31 cellular contexts compared by ENCODE assay signal in genomic region chr5:160605266-160605665, GRCh38.
DNase-seq lines count a peak whose midpoint lies in the region; ATAC-seq and TF ChIP-seq lines count a peak whose summit lies in the region.
"Had no signal": no experiment of that assay in that cellular context is flagged by ENCODE, and none has a peak within 500 bp of the region (broad histone marks: within the 10 kb centered on the region; RNA-seq: fewer than 3 reads in every experiment).

No MANE protein-coding gene starts in this region.

- peak; percentile 91 for DNase-seq in G401 (ENCODE audit: low spot score)
- DNase-seq in uterus: no peak
- no peak for DNase-seq in ACHN
- no peak for DNase-seq in activated naive CD4-positive, alpha-beta T cell treated with Interleukin-2 at 50 U/mL for 16 hours
- DNase-seq: activated CD4-positive, alpha-beta T cell treated with anti-CD3 and anti-CD28 coated beads, Interleukin-2, amount 50 U/mL, for 1 hour; activated CD4-positive, CD25-positive, alpha-beta regulatory T cell; activated effector memory CD4-positive, alpha-beta T cell treated with Interleukin-2 at 50 U/mL for 16 hours; activated naive CD8-positive, alpha-beta T cell treated with anti-CD3 and anti-CD28 coated beads for 36 hours; activated T-cell treated with anti-CD3 and anti-CD28 coated beads, Interleukin-2, amount 50 U/mL, for 1 hour; aorta; cortex of kidney; effector memory CD8-positive, alpha-beta T cell; immature natural killer cell; left colon; mammary epithelial cell; NCI-H1092 treated with DMSO at 0.1 percent for 48 hours; NCI-H187; NCI-H2171 treated with DMSO at 0.1 percent for 48 hours; NCI-H510A; nephron progenitor cell; T-cell; upper lobe of left lung had no signal

- ATAC-seq in GM18867 (IDR thresholded peaks at IDR 0.05; ENCODE audit: unreplicated experiment): peak; percentile 88
- ATAC-seq in GM21723 (IDR thresholded peaks at IDR 0.05; ENCODE audit: unreplicated experiment): peak; percentile 67
- peak; percentile 60 for ATAC-seq in HG03520 (IDR thresholded peaks at IDR 0.05; ENCODE audit: unreplicated experiment)
- ATAC-seq in HG02623 (IDR thresholded peaks at IDR 0.05; ENCODE audit: unreplicated experiment): no peak
- ATAC-seq: effector memory CD8-positive, alpha-beta T cell; K562; left colon; stimulated activated memory B cell treated with anti-CD40 and anti-IgM and Interleukin-4, amounts not matched to agents 10 μg/mL and 1 μg/mL and 100 μg/mL, for 72 hours; T-cell had no signal

- H3K4me1 ChIP-seq in uterus: no peaks in the 10 kb centered on the region
- H3K4me1 ChIP-seq: HAP-1, upper lobe of left lung had no signal

- intact Hi-C loops in uterus (cut with DNase I; ENCODE audit: low total_unique reads): no loop called here

- H3K27ac ChIP-seq in uterus: no peak overlapping the region
- H3K27ac ChIP-seq: cardiac muscle cell, RWPE1, upper lobe of left lung had no signal

- no peaks in the 10 kb centered on the region for H3K9me3 ChIP-seq in uterus
- H3K9me3 ChIP-seq: HAP-1, upper lobe of left lung had no signal

- H3K4me3 ChIP-seq in uterus: no peak overlapping the region
- H3K4me3 ChIP-seq: cardiac muscle cell, HAP-1, K562, upper lobe of left lung had no signal

- in situ Hi-C loops in G401 (cut with HindIII; ENCODE audit: low sequenced_read_pairs): no loop called here
- in situ Hi-C loops in ACHN (cut with HindIII; ENCODE audit: low pct_ligation_motif_present, low pct_unique_long_range_greater_than_20kb, low sequenced_read_pairs): no loop called here

- no peaks in the 10 kb centered on the region for H3K36me3 ChIP-seq in uterus
- H3K36me3 ChIP-seq: cardiac muscle cell, HAP-1, upper lobe of left lung had no signal

- TF ChIP-seq CTCF in uterus (IDR thresholded peaks at IDR 0.05): no peak

- no peaks in the 10 kb centered on the region for H3K27me3 ChIP-seq in uterus
- H3K27me3 ChIP-seq: upper lobe of left lung had no signal

- no peak for TF ChIP-seq POLR2A in uterus (IDR thresholded peaks at IDR 0.05)
